Comparison of ENCODE assay signal across 30 cellular contexts in the genomic region with DNA sequence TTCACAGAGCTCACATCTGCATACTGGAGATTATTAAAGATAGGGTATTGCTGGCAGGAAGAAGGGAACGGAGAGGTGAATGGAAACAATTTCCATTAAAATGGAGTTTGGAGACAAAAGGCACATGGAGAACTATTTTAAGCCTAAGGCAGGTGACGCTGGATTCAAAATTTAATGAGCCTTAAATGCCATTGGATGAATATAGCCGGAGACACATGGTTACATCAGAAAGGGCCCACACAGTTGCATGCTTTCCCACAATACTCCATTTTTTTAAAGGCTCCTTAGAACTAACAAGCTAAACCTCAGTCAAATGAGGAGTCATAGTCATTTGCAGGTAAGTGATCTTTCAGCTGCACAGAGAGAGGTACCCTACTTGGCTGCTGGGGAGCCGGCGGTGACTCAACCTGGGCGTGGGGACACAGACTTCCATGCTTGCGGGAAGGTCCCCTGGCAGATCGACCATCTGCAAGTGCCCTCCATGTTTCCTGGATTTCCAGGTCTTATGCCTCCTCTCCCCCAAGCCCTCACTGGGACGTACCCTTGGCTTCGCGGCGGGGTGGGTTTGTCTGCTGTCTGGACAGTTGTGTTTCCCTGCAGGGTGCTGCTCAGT.
A peak's percentile ranks its signal among the peaks of the same experiment; 100 is the strongest.
DNase-seq lines count a peak whose midpoint lies in the region; ATAC-seq, FAIRE-seq and TF ChIP-seq lines count a peak whose summit lies in the region.
"Had no signal": no experiment of that assay in that cellular context is flagged by ENCODE, and none has a peak within 500 bp of the region (broad histone marks: within the 10 kb centered on the region; RNA-seq: fewer than 3 reads in every experiment).

No MANE protein-coding gene starts in this region.

- H3F3A ChIP-seq in PC-3 (ENCODE audit: low read length, unreplicated experiment), result no peaks in the 10 kb centered on the region

- H3K4ac ChIP-seq in H9 (ENCODE audit: low read depth, low read length) (no peak overlapping the region), H1 (replicated peaks; ENCODE audit: insufficient read length, low read depth, low read length) (no peak overlapping the region)

- no peak overlapping the region for H3K27ac ChIP-seq in H9 (ENCODE audit: insufficient read length, low read depth, low read length)
- H3K27ac ChIP-seq in PC-3 (ENCODE audit: low read length), result peak overlapping the region; percentile 57
- no peak overlapping the region for H3K27ac ChIP-seq in H1 (ENCODE audit: low read depth, low read length)
- H3K27ac ChIP-seq in muscle layer of colon (ENCODE audit: low read depth, low read length), result peak overlapping the region; percentile 29
- H3K27ac ChIP-seq: gastrocnemius medialis, VCaP had no signal

- no peaks in the 10 kb centered on the region for H3K9me3 ChIP-seq in H9 (ENCODE audit: control insufficient read depth, low read depth, low read length)
- no peaks in the 10 kb centered on the region for H3K9me3 ChIP-seq in PC-3 (ENCODE audit: low read length)
- H3K9me3 ChIP-seq in H1 (ENCODE audit: insufficient read depth in 2 of 2, low read depth in 1 of 2, low read length in 1 of 2), result no peaks in the 10 kb centered on the region
- no peaks in the 10 kb centered on the region for H3K9me3 ChIP-seq in muscle layer of colon (ENCODE audit: low read length)
- H3K9me3 ChIP-seq: gastrocnemius medialis had no signal

- H3K79me1 ChIP-seq in H9 (ENCODE audit: insufficient read depth, low read depth, low read length, poor library complexity, severe bottlenecking) (no peaks in the 10 kb centered on the region), H1 (ENCODE audit: low read depth, low read length) (no peaks in the 10 kb centered on the region)

- H3K9ac ChIP-seq in H9 (ENCODE audit: extremely low read depth, insufficient read length, low read length) (no peak overlapping the region), PC-3 (ENCODE audit: low read length) (no peak overlapping the region), H1 (replicated peaks in 1 of 4; ENCODE audit: extremely low read depth in 1 of 4, low read depth in 3 of 4, low read length in 3 of 4) (no peak overlapping the region), muscle layer of colon (ENCODE audit: low read length) (no peak overlapping the region)

- H3K4me3 ChIP-seq in PC-3 (ENCODE audit: low read length) (no peak overlapping the region), H1 (ENCODE audit: extremely low read depth in 1 of 4, insufficient read depth in 2 of 4, low read depth in 3 of 4, low read length in 4 of 4) (no peak overlapping the region), muscle layer of colon (ENCODE audit: low read depth in 1 of 2, low read length in 2 of 2) (no peak overlapping the region)
- H3K4me3 ChIP-seq: gastrocnemius medialis, GM12878, K562 had no signal

- H2BK120ac ChIP-seq in H9 (ENCODE audit: low read depth, low read length, poor library complexity, severe bottlenecking) (no peak overlapping the region), H1 (replicated peaks; ENCODE audit: low read depth, low read length) (peak overlapping the region; percentile 30)

- FAIRE-seq in H1 (lab: Jason Lieb, UNC), result no peak
- FAIRE-seq: colon, GM12878, K562 had no signal

- no CpG with 5 or more reads among the region's 12 CpGs for whole genome bisulfite sequencing in H9 (ENCODE audit: extremely low coverage, insufficient read length, low lambda C conversion rate)
- 71% methylated on average over 8 of the region's 12 CpGs; no CpG with 5 or more reads in 1 of the 2 experiments for WGBS in H1 (ENCODE audit: extremely low coverage in 1 of 2, insufficient coverage in 1 of 2, insufficient read length in 1 of 2, insufficient replicate concordance in 2 of 2, low coverage in 1 of 2, low lambda C conversion rate in 2 of 2, missing lambda C conversion rate in 1 of 2), 2 experiments

- no peak for TF ChIP-seq POLR2A in H1 (IDR thresholded peaks at IDR 0.05; ENCODE audit: control extremely low read depth in 1 of 2, low read depth in 2 of 2, low read length in 2 of 2)

- intact Hi-C loops in PC-3 (cut with micrococcal nuclease), result no loop called here

- H4K20me1 ChIP-seq in H9 (ENCODE audit: control insufficient read depth, insufficient read depth, insufficient read length) (no peaks in the 10 kb centered on the region), PC-3 (ENCODE audit: low read length) (no peaks in the 10 kb centered on the region), H1 (replicated peaks in 1 of 2; ENCODE audit: control insufficient read depth in 1 of 2, insufficient read depth in 2 of 2, low read length in 2 of 2) (no peaks in the 10 kb centered on the region)

- no peak for TF ChIP-seq CTCF in H9 (conservative IDR thresholded peaks at IDR 0.05)
- no peak for TF ChIP-seq CTCF in PC-3 (conservative IDR thresholded peaks at IDR 0.05; ENCODE audit: low read depth, low read length)
- no peak for TF ChIP-seq CTCF in H1 (IDR thresholded peaks at IDR 0.05; ENCODE audit: control extremely low read depth in 1 of 3, insufficient read depth in 1 of 3, low read depth in 1 of 3, low read length in 3 of 3)
- TF ChIP-seq CTCF in GM13977 (IDR thresholded peaks at IDR 0.05; ENCODE audit: extremely low read depth, insufficient read depth, missing control alignments), result no peak

- no peak overlapping the region for H3K23ac ChIP-seq in H9 (ENCODE audit: insufficient read length, low read depth, low read length)
- H3K23ac ChIP-seq in H1 (ENCODE audit: insufficient read length), result no peak overlapping the region

- no peak overlapping the region for H2AK5ac ChIP-seq in H9 (ENCODE audit: insufficient read length, low read length)
- H2AK5ac ChIP-seq in H1 (ENCODE audit: low read depth, low read length), result no peak overlapping the region

- in situ Hi-C loops in GM13977 (cut with MboI; ENCODE audit: low pct_unique_long_range_greater_than_20kb, low sequenced_read_pairs, unreplicated experiment), result no loop called here

- H3K79me2 ChIP-seq in H9 (ENCODE audit: insufficient read depth, low read length) (no peaks in the 10 kb centered on the region), PC-3 (ENCODE audit: low read length) (no peaks in the 10 kb centered on the region), H1 (ENCODE audit: control insufficient read depth in 1 of 2, insufficient read depth in 2 of 2, low read length in 2 of 2) (no peaks in the 10 kb centered on the region)

- peaks cover 18% of the 10 kb centered on the region for H3K4me1 ChIP-seq in H9 (ENCODE audit: insufficient read depth, low read length)
- H3K4me1 ChIP-seq in PC-3 (ENCODE audit: insufficient read depth, low read length), result peaks cover 47% of the 10 kb centered on the region
- H3K4me1 ChIP-seq in H1 (replicated peaks in 1 of 4; ENCODE audit: control insufficient read depth in 3 of 4, insufficient read depth in 4 of 4, low read length in 3 of 4), result peaks cover 7 to 31% (median 20%) of the 10 kb centered on the region in 4 experiments
- peaks cover 43% of the 10 kb centered on the region for H3K4me1 ChIP-seq in muscle layer of colon (ENCODE audit: insufficient read depth, low read length)
- H3K4me1 ChIP-seq: Caco-2, gastrocnemius medialis had no signal

- H3K4me2 ChIP-seq in H9 (ENCODE audit: insufficient read depth, insufficient read length, low read length), result no peak overlapping the region
- peak overlapping the region; percentile 40 for H3K4me2 ChIP-seq in PC-3 (ENCODE audit: low read length)
- peak overlapping the region in 1 of 2 experiments; percentile 49; a peak in 2 of 4 replicates for H3K4me2 ChIP-seq in H1 (ENCODE audit: insufficient read depth in 1 of 2, low read depth in 2 of 2, low read length in 2 of 2)

- no peak for TF ChIP-seq RAD21 in H1 (IDR thresholded peaks at IDR 0.05 in 1 of 2, conservative IDR thresholded peaks at IDR 0.05 in 1 of 2; ENCODE audit: low read depth in 2 of 2, low read length in 2 of 2)

- peak overlapping the region; percentile 2; the same call in 1 of the 2 replicates for H3K14ac ChIP-seq in H9 (ENCODE audit: insufficient read depth, low read length)
- H3K14ac ChIP-seq in H1 (ENCODE audit: insufficient read length), result no peak overlapping the region

- H2BK15ac ChIP-seq in H9 (ENCODE audit: low read depth, low read length) (no peak overlapping the region), H1 (ENCODE audit: low read length) (0 out of 2 replicates have a peak overlapping the region, but pooled peaks have one; percentile 19)

- ATAC-seq in PC-3, result peak; percentile 17
- ATAC-seq: activated naive CD8-positive, alpha-beta T cell treated with anti-CD3 and anti-CD28 coated beads, Interleukin-2, amount 50 U/mL, for 24 hours; gastrocnemius medialis; GM12878; K562; sciatic nerve; stimulated activated memory B cell treated with anti-CD40 and anti-IgM and Interleukin-4, amounts not matched to agents 10 μg/mL and 1 μg/mL and 100 μg/mL, for 72 hours had no signal

- H4K8ac ChIP-seq in H9 (replicated peaks; ENCODE audit: insufficient read length, low read depth, low read length) (no peak overlapping the region), H1 (ENCODE audit: extremely low read depth, insufficient read depth, low read length) (no peak overlapping the region)

- H3K4me3 Mint-ChIP-seq in H9, result no peak overlapping the region
- H3K4me3 Mint-ChIP-seq: activated naive CD8-positive, alpha-beta T cell treated with anti-CD3 and anti-CD28 coated beads, Interleukin-2, amount 50 U/mL, for 24 hours; memory B cell; stimulated activated memory B cell treated with anti-CD40 and anti-IgM and Interleukin-4, amounts not matched to agents 10 μg/mL and 1 μg/mL and 100 μg/mL, for 72 hours; T-helper 2 cell treated with Interferon-gamma antibody and Interleukin-4, amounts not matched to agents 5 μg/mL and 100 μg/mL, for 36 hours had no signal

- H2AFZ ChIP-seq in H9 (ENCODE audit: low read length) (no peak overlapping the region), PC-3 (ENCODE audit: low read length) (peak overlapping the region; percentile 68), H1 (ENCODE audit: low read length) (no peak overlapping the region)

- H3K18ac ChIP-seq in H9 (ENCODE audit: insufficient read length, low read depth, low read length) (peak overlapping the region; percentile 49), H1 (ENCODE audit: extremely low read depth, low read length) (peak overlapping the region; percentile 39)

- no peaks in the 10 kb centered on the region for H3K36me3 ChIP-seq in PC-3 (ENCODE audit: low read depth, low read length)
- no peaks in the 10 kb centered on the region for H3K36me3 ChIP-seq in H1 (ENCODE audit: control insufficient read depth in 2 of 4, insufficient read depth in 4 of 4, low read length in 3 of 4)
- H3K36me3 ChIP-seq in muscle layer of colon (ENCODE audit: insufficient read depth, low read length), result no peaks in the 10 kb centered on the region
- H3K36me3 ChIP-seq: gastrocnemius medialis had no signal

- CTCF ChIA-PET in PC-3 (lab: Charles Lee) (interaction anchor here (0.5 kb wide), 1 partner anchor 1399 kb away, joined by 5 read pairs; no protein-coding TSS in a partner anchor), H1 (lab: Charles Lee; ENCODE audit: partially characterized antibody) (interaction anchor here (0.8 to 2.5 kb wide), 8 partner anchors 11 to 335 kb away, joined by 3 to 7 read pairs (median 3); no protein-coding TSS in a partner anchor)

- no peaks in the 10 kb centered on the region for H3K23me2 ChIP-seq in H9 (ENCODE audit: insufficient read length, low read depth, low read length, poor library complexity, severe bottlenecking)
- H3K23me2 ChIP-seq in H1 (ENCODE audit: low read depth, low read length), result no peaks in the 10 kb centered on the region; the same call in 1 of the 2 replicates

- H2BK5ac ChIP-seq in H9 (ENCODE audit: insufficient read length, low read length) (no peak overlapping the region), H1 (ENCODE audit: low read depth, low read length) (peak overlapping the region; percentile 77; the same call in 1 of the 2 replicates)

- no TSS peak for BruUV-seq in PC-3 (replicated peaks; lab: Mats Ljungman, UMichigan)

- H2BK20ac ChIP-seq in H9 (ENCODE audit: low read depth, low read length, poor library complexity, severe bottlenecking), result no peak overlapping the region
- peak overlapping the region; percentile 51; the same call in 1 of the 2 replicates for H2BK20ac ChIP-seq in H1 (ENCODE audit: low read length)

- peaks cover 4% of the 10 kb centered on the region for H3K27me3 Mint-ChIP-seq in H9 (ENCODE audit: low read depth)
- H3K27me3 Mint-ChIP-seq: activated naive CD8-positive, alpha-beta T cell treated with anti-CD3 and anti-CD28 coated beads, Interleukin-2, amount 50 U/mL, for 24 hours; memory B cell had no signal

- DNase-seq in H9 (no peak), PC-3 (peak; percentile 43), H1 (ENCODE audit: low read depth in 1 of 2, low spot score in 2 of 2) (no peak), GM13977 (ENCODE audit: low spot score) (no peak), LoVo (ENCODE audit: low spot score) (no peak), NCI-H748 treated with DMSO at 0.1 percent for 48 hours (lab: John Stamatoyannopoulos, UW) (no peak), NCI-H1048 (lab: John Stamatoyannopoulos, UW) (no peak)
- DNase-seq: activated CD4-positive, alpha-beta T cell treated with anti-CD3 and anti-CD28 coated beads for 48 hours; activated gamma-delta T cell; activated naive CD8-positive, alpha-beta T cell treated with anti-CD3 and anti-CD28 coated beads, Interleukin-2, amount 50 U/mL, for 24 hours; activated T-cell treated with anti-CD3 and anti-CD28 coated beads, Interleukin-2, amount 50 U/mL, for 1 hour; Caco-2; DMS79 treated with DMSO at 0.1 percent for 48 hours; effector memory CD4-positive, alpha-beta T cell; gastrocnemius medialis; NCI-H1417 treated with DMSO at 0.1 percent for 48 hours; NCI-H2081; NCI-H774; posterior cingulate gyrus; Right ventricle myocardium superior; stimulated activated CD4-positive, alpha-beta T cell treated with anti-CD3 and anti-CD28 coated beads, Interleukin-4, amount 100 ng/mL, for 4 hours had no signal

- H3K9me2 ChIP-seq in PC-3 (replicated peaks; ENCODE audit: low read length), result no peaks in the 10 kb centered on the region

- H3K36me3 Mint-ChIP-seq in H9 (ENCODE audit: insufficient read depth in 1 of 3, low read depth in 3 of 3), result no peaks in the 10 kb centered on the region; a peak in 1 of 7 replicates
- H3K36me3 Mint-ChIP-seq: memory B cell; stimulated activated memory B cell treated with anti-CD40 and anti-IgM and Interleukin-4, amounts not matched to agents 10 μg/mL and 1 μg/mL and 100 μg/mL, for 72 hours had no signal

- H3K56ac ChIP-seq in H9 (ENCODE audit: insufficient read length, low read depth, low read length) (no peak overlapping the region), H1 (replicated peaks; ENCODE audit: insufficient read length, low read depth, low read length) (no peak overlapping the region)

- H2BK12ac ChIP-seq in H9 (ENCODE audit: insufficient read length, low read depth, low read length), result no peak overlapping the region
- H2BK12ac ChIP-seq in H1 (ENCODE audit: low read depth, low read length), result 0 out of 2 replicates have a peak overlapping the region, but pooled peaks have one; percentile 76

- H3K4me1 Mint-ChIP-seq in H9, result peaks cover 54 to 60% of the 10 kb centered on the region in 2 experiments
- H3K4me1 Mint-ChIP-seq: activated naive CD8-positive, alpha-beta T cell treated with anti-CD3 and anti-CD28 coated beads, Interleukin-2, amount 50 U/mL, for 24 hours; memory B cell; stimulated activated memory B cell treated with anti-CD40 and anti-IgM and Interleukin-4, amounts not matched to agents 10 μg/mL and 1 μg/mL and 100 μg/mL, for 72 hours had no signal

- no peaks in the 10 kb centered on the region for H3K9me3 Mint-ChIP-seq in H9
- H3K9me3 Mint-ChIP-seq: activated naive CD8-positive, alpha-beta T cell treated with anti-CD3 and anti-CD28 coated beads, Interleukin-2, amount 50 U/mL, for 24 hours; stimulated activated memory B cell treated with anti-CD40 and anti-IgM and Interleukin-4, amounts not matched to agents 10 μg/mL and 1 μg/mL and 100 μg/mL, for 72 hours; T-helper 2 cell treated with Interferon-gamma antibody and Interleukin-4, amounts not matched to agents 5 μg/mL and 100 μg/mL, for 36 hours had no signal

- H4K5ac ChIP-seq in H9 (ENCODE audit: insufficient read length, low read depth, low read length) (no peak overlapping the region), H1 (ENCODE audit: insufficient read length, low read depth, low read length) (no peak overlapping the region)

- POLR2A ChIA-PET in PC-3 (lab: Charles Lee; ENCODE audit: unreplicated experiment), result interaction anchor here (0.5 kb wide), 1 partner anchor 399 kb away, joined by 3 read pairs; no protein-coding TSS in a partner anchor
- POLR2A ChIA-PET in H1 (lab: Charles Lee; ENCODE audit: partially characterized antibody), result interaction anchor here (0.6 to 1.2 kb wide), 2 partner anchors 9 to 346 kb away, joined by 3 read pairs; no protein-coding TSS in a partner anchor

- no peak overlapping the region for H3T11ph ChIP-seq in H9 (ENCODE audit: low read length)

- H4K91ac ChIP-seq in H9 (ENCODE audit: insufficient read length, low read depth, low read length), result no peak overlapping the region
- peak overlapping the region; percentile 13 for H4K91ac ChIP-seq in H1 (replicated peaks; ENCODE audit: insufficient read length, low read length)

- H3K27ac Mint-ChIP-seq in H9, result peak overlapping the region in 1 of 3 experiments; percentile 45; a peak in 1 of 7 replicates
- H3K27ac Mint-ChIP-seq: activated naive CD8-positive, alpha-beta T cell treated with anti-CD3 and anti-CD28 coated beads, Interleukin-2, amount 50 U/mL, for 24 hours; memory B cell; stimulated activated memory B cell treated with anti-CD40 and anti-IgM and Interleukin-4, amounts not matched to agents 10 μg/mL and 1 μg/mL and 100 μg/mL, for 72 hours; T-helper 2 cell treated with Interferon-gamma antibody and Interleukin-4, amounts not matched to agents 5 μg/mL and 100 μg/mL, for 36 hours had no signal

- H3K27me3 ChIP-seq in H9 (ENCODE audit: insufficient read depth, low read length) (no peaks in the 10 kb centered on the region), PC-3 (ENCODE audit: low read length) (no peaks in the 10 kb centered on the region), H1 (replicated peaks in 1 of 4; ENCODE audit: control insufficient read depth in 3 of 4, extremely low read depth in 1 of 4, insufficient read depth in 3 of 4, low read length in 3 of 4) (no peaks in the 10 kb centered on the region; a peak in 1 of 7 replicates), muscle layer of colon (ENCODE audit: control insufficient read depth in 1 of 2, insufficient read depth in 2 of 2, low read length in 2 of 2) (no peaks in the 10 kb centered on the region)

- no peak for TF ChIP-seq EP300 in H1 (IDR thresholded peaks at IDR 0.05; ENCODE audit: borderline replicate concordance in 1 of 2, low read depth in 2 of 2, low read length in 2 of 2)

Comparison
In these comparisons a context has a peak if more than half of its experiments do, and no peak if none do; other contexts are left out.
1. H3K27ac ChIP-seq: peak in PC-3 (single experiment) and muscle layer of colon (single experiment); none in H9 (single experiment) and H1 (single experiment).